In genomic region chr2:215660687-215661086, GRCh38 we compare ENCODE assay signal across 19 cellular contexts.
DNase-seq lines count a peak whose midpoint lies in the region; ATAC-seq, FAIRE-seq and TF ChIP-seq lines count a peak whose summit lies in the region.
"Had no signal": no experiment of that assay in that cellular context is flagged by ENCODE, and none has a peak within 500 bp of the region (broad histone marks: within the 10 kb centered on the region; RNA-seq: fewer than 3 reads in every experiment).

No MANE protein-coding gene starts in this region.

- H3K79me2 ChIP-seq in HepG2 (ENCODE audit: insufficient read depth, low read length) (no peaks in the 10 kb centered on the region), OCI-LY7 (ENCODE audit: insufficient read depth, low read depth, low read length) (no peaks in the 10 kb centered on the region)

- no peak for DNase-seq in HepG2 (ENCODE audit: low spot score)
- no peak for DNase-seq in right lobe of liver
- peak; percentile 77 for DNase-seq in chondrocyte (ENCODE audit: low spot score)
- peak; percentile 74 for DNase-seq in mesenchymal stem cell
- no peak for DNase-seq in NCI-H1105 (lab: John Stamatoyannopoulos, UW)
- no peak for DNase-seq in OCI-LY7 (ENCODE audit: low spot score)
- no peak for DNase-seq in testis
- DNase-seq: activated CD8-positive, alpha-beta T cell treated with anti-CD3 and anti-CD28 coated beads for 36 hours; activated gamma-delta T cell treated with Interleukin-2 at 50 U/mL for 16 hours; cortex of kidney; DND-41; foreskin melanocyte; kidney; naive thymus-derived CD8-positive, alpha-beta T cell; NCI-H1417; NCI-H510A treated with DMSO at 0.1 percent for 48 hours had no signal

- in situ Hi-C loops in HepG2 (cut with HindIII; ENCODE audit: extremely low pct_ligation_motif_present, low pct_unique_long_range_greater_than_20kb): no loop called here

- H3K23ac ChIP-seq in mesenchymal stem cell (ENCODE audit: low read length in 2 of 2): peak overlapping the region in 1 of 2 experiments; percentile 83

- no peak for TF ChIP-seq RAD21 in HepG2 (CRISPR knock-in tag; IDR thresholded peaks at IDR 0.05)

- no peaks in the 10 kb centered on the region for H3K9me2 ChIP-seq in OCI-LY7 (ENCODE audit: insufficient read depth, low read length)

- H3K18ac ChIP-seq in mesenchymal stem cell (ENCODE audit: low read depth in 1 of 2, low read length in 2 of 2): peak overlapping the region; percentile 56 to 95

- H2BK15ac ChIP-seq in mesenchymal stem cell (ENCODE audit: low read depth, poor library complexity, severe bottlenecking): no peak overlapping the region

- H3K4me1 ChIP-seq in HepG2 (ENCODE audit: insufficient read depth, low read length): peaks cover 42% of the 10 kb centered on the region
- H3K4me1 ChIP-seq in right lobe of liver: no peaks in the 10 kb centered on the region
- H3K4me1 ChIP-seq in mesenchymal stem cell (ENCODE audit: control insufficient read depth, insufficient read depth, low read depth, low read length): peaks cover 3% of the 10 kb centered on the region
- no peaks in the 10 kb centered on the region for H3K4me1 ChIP-seq in OCI-LY7 (ENCODE audit: insufficient read depth, low read length, poor library complexity, severe bottlenecking)
- H3K4me1 ChIP-seq in testis: no peaks in the 10 kb centered on the region

- CTCF ChIA-PET in HepG2 (lab: Yijun Ruan, JAX; ENCODE audit: low intra/inter-chr PET ratio, low total read pairs) (no interaction called here), OCI-LY7 (lab: Charles Lee; ENCODE audit: unreplicated experiment) (no interaction called here)

- peak overlapping the region in 1 of 2 experiments; percentile 95 for H3K14ac ChIP-seq in mesenchymal stem cell (ENCODE audit: low read length in 2 of 2)

- no peak for FAIRE-seq in HepG2 (lab: Jason Lieb, UNC)
- FAIRE-seq: kidney had no signal

- peak overlapping the region; percentile 81 to 96 for H2BK12ac ChIP-seq in mesenchymal stem cell (ENCODE audit: low read length in 2 of 2)

- H3K4me1 Mint-ChIP-seq in chondrocyte (ENCODE audit: low read depth): peaks cover 95% of the 10 kb centered on the region

- H4K20me1 ChIP-seq in HepG2 (ENCODE audit: insufficient read depth, low read length): no peaks in the 10 kb centered on the region
- H4K20me1 ChIP-seq in OCI-LY7 (ENCODE audit: insufficient read depth, low read length): no peaks in the 10 kb centered on the region

- ATAC-seq in HepG2 (no peak), right lobe of liver (no peak), HG02798 (IDR thresholded peaks at IDR 0.05; ENCODE audit: poor library complexity, unreplicated experiment) (no peak)
- ATAC-seq: activated CD8-positive, alpha-beta T cell treated with anti-CD3 and anti-CD28 coated beads for 36 hours; naive thymus-derived CD8-positive, alpha-beta T cell had no signal

- H2AK5ac ChIP-seq in mesenchymal stem cell (ENCODE audit: low read length, severe bottlenecking): no peak overlapping the region

- no peaks in the 10 kb centered on the region for H3K9me3 Mint-ChIP-seq in chondrocyte (ENCODE audit: low read depth)
- H3K9me3 Mint-ChIP-seq: activated CD8-positive, alpha-beta T cell treated with anti-CD3 and anti-CD28 coated beads for 36 hours had no signal

- H4K91ac ChIP-seq in mesenchymal stem cell (ENCODE audit: low read length): peak overlapping the region; percentile 84

- H3K79me1 ChIP-seq in mesenchymal stem cell (replicated peaks; ENCODE audit: low read length, poor library complexity, severe bottlenecking): peaks cover 2% of the 10 kb centered on the region

- H3K4me2 ChIP-seq in HepG2 (ENCODE audit: low read depth, low read length): no peak overlapping the region
- no peak overlapping the region for H3K4me2 ChIP-seq in mesenchymal stem cell (ENCODE audit: low read length, poor library complexity, severe bottlenecking)
- no peak overlapping the region for H3K4me2 ChIP-seq in OCI-LY7 (ENCODE audit: low read length)

- BruUV-seq in HepG2 (replicated peaks; lab: Mats Ljungman, UMichigan) (no TSS peak), OCI-LY7 (replicated peaks; lab: Mats Ljungman, UMichigan) (no TSS peak)

- TF ChIP-seq EP300 in HepG2 (IDR thresholded peaks at IDR 0.05; ENCODE audit: low read depth in 2 of 2, low read length in 2 of 2) (no peak), HepG2 (CRISPR knock-in tag; IDR thresholded peaks at IDR 0.05; ENCODE audit: borderline replicate concordance) (no peak)

- H3K27ac ChIP-seq in HepG2 (ENCODE audit: extremely low read length, insufficient read depth, low read length) (no peak overlapping the region), right lobe of liver (no peak overlapping the region), mesenchymal stem cell (ENCODE audit: low read length, poor library complexity, severe bottlenecking) (peak overlapping the region; percentile 99), OCI-LY7 (ENCODE audit: low read depth, low read length, poor library complexity, severe bottlenecking) (no peak overlapping the region), testis (no peak overlapping the region)
- H3K27ac ChIP-seq: tibial nerve had no signal

- H3K27ac Mint-ChIP-seq in chondrocyte (ENCODE audit: unreplicated experiment): peak overlapping the region; percentile 84
- H3K27ac Mint-ChIP-seq: activated CD8-positive, alpha-beta T cell treated with anti-CD3 and anti-CD28 coated beads for 36 hours had no signal

- H3K4me3 Mint-ChIP-seq in chondrocyte (ENCODE audit: unreplicated experiment): no peak overlapping the region
- H3K4me3 Mint-ChIP-seq: activated CD8-positive, alpha-beta T cell treated with anti-CD3 and anti-CD28 coated beads for 36 hours; naive thymus-derived CD8-positive, alpha-beta T cell had no signal

- TF ChIP-seq POLR2A in HepG2 (IDR thresholded peaks at IDR 0.05; ENCODE audit: insufficient read depth in 1 of 2, low read depth in 2 of 2, low read length in 2 of 2) (no peak), right lobe of liver (IDR thresholded peaks at IDR 0.05) (no peak), testis (IDR thresholded peaks at IDR 0.05) (no peak)

- TF ChIP-seq CTCF in HepG2 (CRISPR knock-in tag; IDR thresholded peaks at IDR 0.05) (no peak), right lobe of liver (IDR thresholded peaks at IDR 0.05) (no peak), chondrocyte (IDR thresholded peaks at IDR 0.05) (no peak), OCI-LY7 (conservative IDR thresholded peaks at IDR 0.05; ENCODE audit: low read length) (no peak), testis (IDR thresholded peaks at IDR 0.05) (no peak)

- H3K36me3 ChIP-seq in HepG2 (replicated peaks in 1 of 2; ENCODE audit: control insufficient read depth in 1 of 2, insufficient read depth in 2 of 2, low read length in 2 of 2) (no peaks in the 10 kb centered on the region), right lobe of liver (no peaks in the 10 kb centered on the region), mesenchymal stem cell (ENCODE audit: control insufficient read depth in 1 of 2, insufficient read depth in 2 of 2, low read depth in 1 of 2, low read length in 2 of 2) (peaks cover 0 to 5% of the 10 kb centered on the region in 2 experiments), OCI-LY7 (ENCODE audit: insufficient read depth, low read length) (no peaks in the 10 kb centered on the region), testis (ENCODE audit: low read depth, missing control alignments) (no peaks in the 10 kb centered on the region)
- H3K36me3 ChIP-seq: tibial nerve had no signal

- H3K4ac ChIP-seq in mesenchymal stem cell (ENCODE audit: low read depth in 1 of 2, low read length in 2 of 2): peak overlapping the region; percentile 48 to 96

- H2AFZ ChIP-seq in HepG2 (ENCODE audit: low read length) (no peak overlapping the region), mesenchymal stem cell (ENCODE audit: low read depth, low read length) (peak overlapping the region; percentile 81), OCI-LY7 (ENCODE audit: low read length) (no peak overlapping the region)

- no peak overlapping the region for H3K4me3 ChIP-seq in HepG2 (replicated peaks in 1 of 3; ENCODE audit: insufficient read depth in 1 of 3, low read depth in 2 of 3, low read length in 3 of 3)
- no peak overlapping the region for H3K4me3 ChIP-seq in right lobe of liver
- H3K4me3 ChIP-seq in mesenchymal stem cell (ENCODE audit: insufficient read depth in 1 of 2, low read depth in 1 of 2, low read length in 2 of 2): no peak overlapping the region
- H3K4me3 ChIP-seq in OCI-LY7 (ENCODE audit: low read depth, low read length, poor library complexity, severe bottlenecking): no peak overlapping the region
- no peak overlapping the region for H3K4me3 ChIP-seq in testis
- H3K4me3 ChIP-seq: skin epidermis, tibial nerve had no signal

- H3K27me3 ChIP-seq in HepG2 (ENCODE audit: control insufficient read depth in 1 of 2, insufficient read depth in 2 of 2, low read length in 2 of 2) (no peaks in the 10 kb centered on the region), right lobe of liver (no peaks in the 10 kb centered on the region), mesenchymal stem cell (ENCODE audit: control insufficient read depth in 1 of 2, insufficient read depth in 1 of 2, low read length in 2 of 2) (no peaks in the 10 kb centered on the region), testis (no peaks in the 10 kb centered on the region)
- H3K27me3 ChIP-seq: tibial nerve had no signal

- H3K36me3 Mint-ChIP-seq in chondrocyte (ENCODE audit: low read depth): peaks cover 3% of the 10 kb centered on the region
- H3K36me3 Mint-ChIP-seq: naive thymus-derived CD8-positive, alpha-beta T cell had no signal

- POLR2A ChIA-PET in HepG2 (lab: Yijun Ruan, JAX) (no interaction called here), OCI-LY7 (lab: Charles Lee) (interaction anchor here (0.6 kb wide), 1 partner anchor 275 kb away, joined by 3 read pairs; no protein-coding TSS in a partner anchor)

- H3K9ac ChIP-seq in HepG2 (ENCODE audit: insufficient read depth, low read depth, low read length) (no peak overlapping the region), mesenchymal stem cell (ENCODE audit: low read length) (peak overlapping the region; percentile 83)

- peak overlapping the region; percentile 72 for H4K8ac ChIP-seq in mesenchymal stem cell (ENCODE audit: low read length)

- H3K27me3 Mint-ChIP-seq in chondrocyte (ENCODE audit: low read depth): no peaks in the 10 kb centered on the region

- 97% methylated on average over 8 of the region's 8 CpGs for WGBS in HepG2 (ENCODE audit: low lambda C conversion rate)
- 94% methylated on average over 5 of the region's 8 CpGs for WGBS in right lobe of liver (ENCODE audit: insufficient coverage, low coverage, low lambda C conversion rate, missing lambda C conversion rate)
- WGBS in mesenchymal stem cell: 51% methylated on average over 7 of the region's 8 CpGs
- 94 to 96% methylated on average over 7 to 8 of the region's 8 CpGs for WGBS in testis, 2 donors

- H3K9me3 ChIP-seq in HepG2 (ENCODE audit: low read length): no peaks in the 10 kb centered on the region
- H3K9me3 ChIP-seq in right lobe of liver: no peaks in the 10 kb centered on the region
- no peaks in the 10 kb centered on the region for H3K9me3 ChIP-seq in mesenchymal stem cell (ENCODE audit: control insufficient read depth, low read length)
- no peaks in the 10 kb centered on the region for H3K9me3 ChIP-seq in OCI-LY7 (ENCODE audit: low read length)
- H3K9me3 ChIP-seq in testis: no peaks in the 10 kb centered on the region
- H3K9me3 ChIP-seq: tibial nerve had no signal

- intact Hi-C loops in HepG2 (cut with micrococcal nuclease; ENCODE audit: unreplicated experiment) (no loop called here), right lobe of liver (cut with DNase I) (no loop called here), OCI-LY7 (cut with micrococcal nuclease; ENCODE audit: unreplicated experiment) (no loop called here), testis (cut with DNase I; ENCODE audit: low total_unique reads) (no loop called here)

- H2BK120ac ChIP-seq in mesenchymal stem cell (ENCODE audit: low read depth, low read length): no peak overlapping the region

- peak overlapping the region; percentile 39 for H2BK5ac ChIP-seq in mesenchymal stem cell (ENCODE audit: low read depth, low read length, poor library complexity, severe bottlenecking)

Comparison
In these comparisons a context has a peak if more than half of its experiments do, and no peak if none do; other contexts are left out.
1. DNase-seq: peak in chondrocyte (single experiment) and mesenchymal stem cell (single experiment); none in HepG2 (single experiment), right lobe of liver (0 of 3), NCI-H1105 (single experiment), OCI-LY7 (single experiment) and testis (single experiment).